In the genomic region with DNA sequence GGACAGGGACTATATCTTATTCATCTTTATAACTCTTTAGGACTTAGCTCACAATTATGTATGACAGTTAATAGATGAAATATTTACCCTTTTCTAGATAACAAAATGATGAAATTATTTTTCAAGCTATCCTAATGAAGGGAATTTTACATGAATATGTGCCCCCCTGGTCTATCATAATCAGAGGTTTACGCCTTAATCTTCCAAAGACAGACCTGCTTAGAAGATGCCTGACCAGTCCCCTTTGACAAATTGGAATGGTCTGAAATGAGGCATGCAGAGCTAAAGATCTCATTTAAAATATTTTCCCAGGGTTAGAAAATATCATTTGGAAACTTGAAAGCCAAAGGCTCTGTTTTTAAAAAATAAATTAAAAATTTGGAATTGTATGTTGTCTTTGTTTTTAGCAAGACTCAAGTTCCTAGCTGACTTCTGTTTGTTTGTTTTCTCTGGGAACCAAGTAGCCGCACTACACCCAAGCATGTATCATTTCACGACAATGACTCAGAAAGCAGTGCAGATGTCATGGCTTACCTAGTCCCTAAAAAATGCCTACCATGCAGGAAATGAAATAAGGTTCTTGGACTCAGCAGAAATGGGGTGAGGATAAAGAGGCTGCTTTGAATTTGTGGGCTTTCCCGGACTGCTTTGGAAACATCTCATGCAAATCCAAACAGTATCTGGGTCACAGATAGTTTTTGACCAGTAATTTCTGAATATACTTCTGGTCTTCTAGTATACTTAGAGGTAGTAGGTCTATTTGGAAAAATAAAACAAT, we compare ENCODE assay signal across 8 cellular contexts.
A peak's percentile ranks its signal among the peaks of the same experiment; 100 is the strongest.
DNase-seq lines count a peak whose midpoint lies in the region; ATAC-seq, FAIRE-seq and TF ChIP-seq lines count a peak whose summit lies in the region.

No MANE protein-coding gene starts in this region.

- FAIRE-seq in bronchial epithelial cell (lab: Jason Lieb, UNC) = no peak

- H3K4me3 ChIP-seq in HUES48 (ENCODE audit: low read depth, low read length) (no peak overlapping the region), bronchial epithelial cell (ENCODE audit: low read depth, low read length) (no peak overlapping the region), retinal pigment epithelial cell (ENCODE audit: low read length) (no peak overlapping the region), Peyer's patch (no peak overlapping the region)

- 0 out of 2 replicates have a peak, but pooled peaks cover 3% of the 10 kb centered on the region for H3K4me1 ChIP-seq in HUES48 (ENCODE audit: control insufficient read depth, insufficient read depth, low read length)
- H3K4me1 ChIP-seq in Peyer's patch = no peaks in the 10 kb centered on the region

- H3K9me3 ChIP-seq in HUES48 (ENCODE audit: control insufficient read depth, insufficient read depth, low read length) = no peaks in the 10 kb centered on the region
- no peaks in the 10 kb centered on the region for H3K9me3 ChIP-seq in Peyer's patch

- H3K36me3 ChIP-seq in HUES48 (ENCODE audit: control insufficient read depth, insufficient read depth, low read length) (no peaks in the 10 kb centered on the region), bronchial epithelial cell (ENCODE audit: control insufficient read depth, insufficient read depth, low read length) (no peaks in the 10 kb centered on the region), Peyer's patch (no peaks in the 10 kb centered on the region)

- peak; percentile 88 for ATAC-seq in GM21717 (IDR thresholded peaks at IDR 0.05; ENCODE audit: unreplicated experiment)

- TF ChIP-seq POLR2A in Peyer's patch (IDR thresholded peaks at IDR 0.05) = no peak

- H3K27ac ChIP-seq in HUES48 (ENCODE audit: low read depth, low read length) (peak overlapping the region; percentile 7), Peyer's patch (peak overlapping the region in 1 of 4 donors; percentile 31)

- H3K27me3 ChIP-seq in HUES48 (ENCODE audit: control insufficient read depth, insufficient read depth, low read length) (no peaks in the 10 kb centered on the region), bronchial epithelial cell (ENCODE audit: control insufficient read depth, insufficient read depth, low read length) (no peaks in the 10 kb centered on the region), Peyer's patch (no peaks in the 10 kb centered on the region)

- H3K9ac ChIP-seq in HUES48 (ENCODE audit: low read depth, low read length) = no peak overlapping the region

- in situ Hi-C loops in GM13976 (cut with MboI; ENCODE audit: low sequenced_read_pairs, unreplicated experiment) = no loop called here

- DNase-seq in GM13976 (ENCODE audit: low spot score) (peak; percentile 60), bronchial epithelial cell (ENCODE audit: low read depth) (peak; percentile 98), retinal pigment epithelial cell (ENCODE audit: low read depth) (peak; percentile 64), Peyer's patch (no peak), Ammon's horn (ENCODE audit: low spot score) (no peak), amygdala (lab: John Stamatoyannopoulos, UW) (no peak)

- no peak for TF ChIP-seq CTCF in GM13976 (IDR thresholded peaks at IDR 0.05; ENCODE audit: borderline replicate concordance, control extremely low read depth, extremely low read depth, insufficient read depth, missing control alignments)
- TF ChIP-seq CTCF in bronchial epithelial cell (IDR thresholded peaks at IDR 0.05; ENCODE audit: insufficient read depth, low read length, severe bottlenecking) = no peak
- TF ChIP-seq CTCF in retinal pigment epithelial cell (conservative IDR thresholded peaks at IDR 0.05; ENCODE audit: low read depth, low read length) = no peak
- TF ChIP-seq CTCF in Peyer's patch (IDR thresholded peaks at IDR 0.05) = no peak

Comparison
In these comparisons a context has a peak if more than half of its experiments do, and no peak if none do; other contexts are left out.
1. DNase-seq: peak in GM13976 (single experiment), bronchial epithelial cell (single experiment) and retinal pigment epithelial cell (single experiment); none in Peyer's patch (0 of 3), Ammon's horn (single experiment) and amygdala (0 of 56).